In genomic region chr2:27522400-27522945, GRCh38 we compare ENCODE assay signal across 25 cellular contexts. TPM values are rescaled to one million over a fixed set of nuclear protein-coding genes. Genes with fewer than 3 reads are reported as not detected.
"Had no signal": no experiment of that assay in that cellular context is flagged by ENCODE, and none has a peak within 500 bp of the region (broad histone marks: within the 10 kb centered on the region; RNA-seq: fewer than 3 reads in every experiment).

No MANE protein-coding gene starts in this region.

- H3K36me3 ChIP-seq: lower lobe of right lung, suprapubic skin, tibial nerve, uterus had no signal

- H3K9me3 Mint-ChIP-seq: activated B cell treated with CpG ODN at 0.5 μM for 24 hours; activated CD4-positive, alpha-beta memory T cell treated with anti-CD3 and anti-CD28 coated beads for 36 hours; activated naive CD8-positive, alpha-beta T cell treated with anti-CD3 and anti-CD28 coated beads for 36 hours; naive thymus-derived CD8-positive, alpha-beta T cell; stimulated activated effector memory CD8-positive, alpha-beta T cell treated with anti-CD3 and anti-CD28 coated beads, Interleukin-12 subunit alpha, Interleukin-12 subunit beta, amount 100 ng/mL, for 72 hours had no signal

- DNase-seq: activated B cell treated with CpG ODN at 0.5 μM for 24 hours; activated CD4-positive, alpha-beta memory T cell treated with anti-CD3 and anti-CD28 coated beads for 36 hours; activated CD4-positive, alpha-beta T cell treated with anti-CD3 and anti-CD28 coated beads for 36 hours; activated naive CD4-positive, alpha-beta T cell treated with Interleukin-2 at 50 U/mL for 16 hours; activated naive CD8-positive, alpha-beta T cell treated with anti-CD3 and anti-CD28 coated beads for 36 hours; activated T-cell treated with anti-CD3 and anti-CD28 coated beads, Interleukin-2, amount 50 U/mL, for 48 hours; cerebellar nuclear complex; foreskin fibroblast; kidney; lower lobe of right lung; naive thymus-derived CD8-positive, alpha-beta T cell; psoas muscle; right cardiac atrium; stimulated activated CD4-positive, alpha-beta T cell treated with anti-CD3 and anti-CD28 coated beads, Interleukin-2, amount 100 ng/mL, for 24 hours; stomach; T-helper 9 cell; uterus had no signal

- FAIRE-seq: bronchial epithelial cell, kidney had no signal

- H3K36me3 Mint-ChIP-seq: activated CD4-positive, alpha-beta memory T cell treated with anti-CD3 and anti-CD28 coated beads for 36 hours; activated naive CD8-positive, alpha-beta T cell treated with anti-CD3 and anti-CD28 coated beads for 36 hours; stimulated activated effector memory CD8-positive, alpha-beta T cell treated with anti-CD3 and anti-CD28 coated beads, Interleukin-12 subunit alpha, Interleukin-12 subunit beta, amount 100 ng/mL, for 72 hours had no signal

- H3K4me3 Mint-ChIP-seq: activated B cell treated with CpG ODN at 0.5 μM for 24 hours; activated CD4-positive, alpha-beta memory T cell treated with anti-CD3 and anti-CD28 coated beads for 36 hours; activated CD4-positive, alpha-beta T cell treated with anti-CD3 and anti-CD28 coated beads for 36 hours; activated naive CD8-positive, alpha-beta T cell treated with anti-CD3 and anti-CD28 coated beads for 36 hours; naive thymus-derived CD8-positive, alpha-beta T cell; stimulated activated effector memory CD8-positive, alpha-beta T cell treated with anti-CD3 and anti-CD28 coated beads, Interleukin-12 subunit alpha, Interleukin-12 subunit beta, amount 100 ng/mL, for 72 hours had no signal

- H3K9me3 ChIP-seq: lower lobe of right lung, psoas muscle, stomach, suprapubic skin, tibial nerve, uterus had no signal

- H3K27ac Mint-ChIP-seq: activated B cell treated with CpG ODN at 0.5 μM for 24 hours; activated CD4-positive, alpha-beta memory T cell treated with anti-CD3 and anti-CD28 coated beads for 36 hours; activated CD4-positive, alpha-beta T cell treated with anti-CD3 and anti-CD28 coated beads for 36 hours; activated naive CD8-positive, alpha-beta T cell treated with anti-CD3 and anti-CD28 coated beads for 36 hours; naive thymus-derived CD8-positive, alpha-beta T cell; stimulated activated effector memory CD8-positive, alpha-beta T cell treated with anti-CD3 and anti-CD28 coated beads, Interleukin-12 subunit alpha, Interleukin-12 subunit beta, amount 100 ng/mL, for 72 hours had no signal

- H3K4me1 Mint-ChIP-seq: activated B cell treated with CpG ODN at 0.5 μM for 24 hours; naive thymus-derived CD8-positive, alpha-beta T cell; stimulated activated effector memory CD8-positive, alpha-beta T cell treated with anti-CD3 and anti-CD28 coated beads, Interleukin-12 subunit alpha, Interleukin-12 subunit beta, amount 100 ng/mL, for 72 hours had no signal

- H3K27me3 ChIP-seq: tibial nerve, uterus had no signal

- H3K27ac ChIP-seq: epithelial cell of prostate, lower lobe of right lung, psoas muscle, stomach, suprapubic skin, tibial nerve, uterus had no signal

- ATAC-seq: activated CD4-positive, alpha-beta T cell treated with anti-CD3 and anti-CD28 coated beads for 36 hours; left lobe of liver; lower lobe of right lung; naive thymus-derived CD8-positive, alpha-beta T cell; psoas muscle; right cardiac atrium; stimulated activated effector memory CD8-positive, alpha-beta T cell treated with anti-CD3 and anti-CD28 coated beads, Interleukin-12 subunit alpha, Interleukin-12 subunit beta, amount 100 ng/mL, for 72 hours had no signal

- H3K4me3 ChIP-seq: lower lobe of right lung, psoas muscle, stomach, suprapubic skin, tibial nerve, uterus had no signal

- H3K4me1 ChIP-seq: lower lobe of right lung, psoas muscle, stomach, suprapubic skin, tibial nerve, uterus had no signal

RNA-seq across cellular contexts. Expression of gene GCKR, which starts 25.8 kb away (rescaled TPM):
- total RNA-seq: activated B cell treated with CpG ODN at 0.5 μM for 24 hours; activated CD4-positive, alpha-beta memory T cell treated with anti-CD3 and anti-CD28 coated beads for 36 hours; activated CD4-positive, alpha-beta T cell treated with anti-CD3 and anti-CD28 coated beads for 36 hours; activated naive CD8-positive, alpha-beta T cell treated with anti-CD3 and anti-CD28 coated beads for 36 hours; bronchial epithelial cell; naive thymus-derived CD8-positive, alpha-beta T cell; skeletal muscle tissue; T-helper 1 cell treated with Interleukin-12 subunit alpha and Interleukin-12 subunit beta and Interleukin-4 antibody, amounts not matched to agents 30 ng/mL and 1 ng/mL, for 36 hours; tibial nerve had no signal
- polyA plus RNA-seq: naive thymus-derived CD8-positive, alpha-beta T cell had no signal

RNA-seq across cellular contexts. Expression of gene FNDC4, which starts 27.5 kb away (rescaled TPM):
- total RNA-seq: activated B cell treated with CpG ODN at 0.5 μM for 24 hours; activated CD4-positive, alpha-beta T cell treated with anti-CD3 and anti-CD28 coated beads for 36 hours; activated naive CD8-positive, alpha-beta T cell treated with anti-CD3 and anti-CD28 coated beads for 36 hours; naive thymus-derived CD8-positive, alpha-beta T cell; T-helper 1 cell treated with Interleukin-12 subunit alpha and Interleukin-12 subunit beta and Interleukin-4 antibody, amounts not matched to agents 30 ng/mL and 1 ng/mL, for 36 hours had no signal
